In genomic region chr10:100535715-100536353, GRCh38 we compare ENCODE assay signal across 8 cellular contexts. TPM values are rescaled to one million over a fixed set of nuclear protein-coding genes. Genes with fewer than 3 reads are reported as not detected.
DNase-seq lines count a peak whose midpoint lies in the region; ATAC-seq, FAIRE-seq and TF ChIP-seq lines count a peak whose summit lies in the region.

Gene HIF1AN, plus strand, starts transcription at chr10:100535943. Its CDS starts 16 bp downstream, at chr10:100535959.

- H3K4me2 ChIP-seq in astrocyte (ENCODE audit: low read length) (peak within 1 kb of the TSS; percentile 97), hepatocyte (peak within 1 kb of the TSS; percentile 93)

- H3K4me1 ChIP-seq in astrocyte (ENCODE audit: insufficient read depth, low read length) (peaks cover 14% of the 10 kb centered on the region), hepatocyte (ENCODE audit: insufficient read depth) (peaks cover 12% of the 10 kb centered on the region)

- H3K4me3 Mint-ChIP-seq in T-helper 2 cell treated with Interferon-gamma antibody and Interleukin-4, amounts not matched to agents 5 μg/mL and 100 μg/mL, for 36 hours, result no peak within 1 kb of the TSS
- H3K4me3 Mint-ChIP-seq in astrocyte (ENCODE audit: unreplicated experiment), result no peak within 1 kb of the TSS

- H3K4me1 Mint-ChIP-seq in T-helper 2 cell treated with Interferon-gamma antibody and Interleukin-4, amounts not matched to agents 5 μg/mL and 100 μg/mL, for 36 hours (ENCODE audit: low read depth), result peaks cover 23% of the 10 kb centered on the region
- peaks cover 16% of the 10 kb centered on the region for H3K4me1 Mint-ChIP-seq in astrocyte (ENCODE audit: low read depth, unreplicated experiment)

- FAIRE-seq in astrocyte (lab: Jason Lieb, UNC), result peak; percentile 13

- 1% methylated on average over 32 of the region's 35 CpGs for WGBS in hepatocyte (ENCODE audit: low lambda C conversion rate, missing lambda C conversion rate)

- TF ChIP-seq CTCF in astrocyte (IDR thresholded peaks at IDR 0.05; ENCODE audit: insufficient read depth, low read depth, low read length), result peak; percentile 97
- TF ChIP-seq CTCF in hepatocyte (IDR thresholded peaks at IDR 0.05; ENCODE audit: poor library complexity), result peak; percentile 95

- peak within 1 kb of the TSS; percentile 47 for H3K27ac Mint-ChIP-seq in T-helper 2 cell treated with Interferon-gamma antibody and Interleukin-4, amounts not matched to agents 5 μg/mL and 100 μg/mL, for 36 hours
- no peak within 1 kb of the TSS for H3K27ac Mint-ChIP-seq in astrocyte (ENCODE audit: unreplicated experiment)

- H3K79me2 ChIP-seq in astrocyte (ENCODE audit: insufficient read depth, low read length), result peaks cover 45% of the 10 kb centered on the region
- peaks cover 46% of the 10 kb centered on the region for H3K79me2 ChIP-seq in hepatocyte

- H3K9me2 ChIP-seq in hepatocyte (replicated peaks; ENCODE audit: insufficient read depth), result no peaks in the 10 kb centered on the region

- H3K27ac ChIP-seq in astrocyte (ENCODE audit: low read depth, low read length) (peak within 1 kb of the TSS; percentile 24), hepatocyte (no peak within 1 kb of the TSS)

- H2AFZ ChIP-seq in astrocyte (ENCODE audit: low read depth, low read length) (peak within 1 kb of the TSS; percentile 96), hepatocyte (peak within 1 kb of the TSS; percentile 94)

- H3K36me3 Mint-ChIP-seq in T-helper 2 cell treated with Interferon-gamma antibody and Interleukin-4, amounts not matched to agents 5 μg/mL and 100 μg/mL, for 36 hours (ENCODE audit: low read depth), result peaks cover 29% of the 10 kb centered on the region
- H3K36me3 Mint-ChIP-seq in astrocyte (ENCODE audit: low read depth, unreplicated experiment), result peaks cover 1% of the 10 kb centered on the region

- ATAC-seq in GM18499 (IDR thresholded peaks at IDR 0.05; ENCODE audit: insufficient read depth, unreplicated experiment) (peak; percentile 80), HG02943 (IDR thresholded peaks at IDR 0.05; ENCODE audit: low read depth, unreplicated experiment) (peak; percentile 97)

- H3K9ac ChIP-seq in astrocyte (ENCODE audit: low read length), result peak within 1 kb of the TSS; percentile 86

- no peaks in the 10 kb centered on the region for H3K27me3 Mint-ChIP-seq in T-helper 2 cell treated with Interferon-gamma antibody and Interleukin-4, amounts not matched to agents 5 μg/mL and 100 μg/mL, for 36 hours (ENCODE audit: low read depth)
- no peaks in the 10 kb centered on the region for H3K27me3 Mint-ChIP-seq in astrocyte (ENCODE audit: low read depth, unreplicated experiment)

- H4K20me1 ChIP-seq in astrocyte (ENCODE audit: insufficient read depth, low read length), result peaks cover 33% of the 10 kb centered on the region
- peaks cover 11% of the 10 kb centered on the region for H4K20me1 ChIP-seq in hepatocyte (ENCODE audit: insufficient read depth, poor library complexity, severe bottlenecking)

- H3K4me3 ChIP-seq in astrocyte (ENCODE audit: insufficient read depth, low read depth, low read length), result peak within 1 kb of the TSS; percentile 79
- H3K4me3 ChIP-seq in hepatocyte, result peak within 1 kb of the TSS; percentile 86

- peak; percentile 61 to 72 for DNase-seq in NCI-H187 (lab: John Stamatoyannopoulos, UW)
- DNase-seq in T-helper 2 cell treated with Interferon-gamma antibody and Interleukin-4, amounts not matched to agents 5 μg/mL and 100 μg/mL, for 36 hours (ENCODE audit: low spot score), result peak; percentile 89
- DNase-seq in astrocyte (ENCODE audit: low read depth), result peak; percentile 87
- DNase-seq in hepatocyte (ENCODE audit: low spot score), result peak; percentile 97
- DNase-seq in renal cortical epithelial cell (ENCODE audit: low read depth), result peak; percentile 90
- no peak for DNase-seq in cortex of kidney (lab: John Stamatoyannopoulos, UW)

- H3K36me3 ChIP-seq in astrocyte (ENCODE audit: insufficient read depth, low read length) (peaks cover 12% of the 10 kb centered on the region), hepatocyte (replicated peaks; ENCODE audit: insufficient read depth, low read depth) (no peaks in the 10 kb centered on the region)

- H3K27me3 ChIP-seq in astrocyte (ENCODE audit: insufficient read depth, low read length) (no peaks in the 10 kb centered on the region), hepatocyte (no peaks in the 10 kb centered on the region)

- no peaks in the 10 kb centered on the region for H3K9me3 ChIP-seq in astrocyte (ENCODE audit: insufficient read depth, low read depth, low read length)
- no peaks in the 10 kb centered on the region for H3K9me3 ChIP-seq in hepatocyte (ENCODE audit: low read depth)

- H3K9me3 Mint-ChIP-seq in T-helper 2 cell treated with Interferon-gamma antibody and Interleukin-4, amounts not matched to agents 5 μg/mL and 100 μg/mL, for 36 hours, result no peaks in the 10 kb centered on the region
- no peaks in the 10 kb centered on the region for H3K9me3 Mint-ChIP-seq in astrocyte (ENCODE audit: unreplicated experiment)

RNA-seq across cellular contexts. Expression of gene HIF1AN, which starts in this region (rescaled TPM):
- 49.4 and 50.1 TPM in 2 replicates for total RNA-seq in astrocyte
- total RNA-seq in hepatocyte, result 13.7 and 15.5 TPM in 2 replicates
- polyA plus RNA-seq in hepatocyte, result 32.1 and 36.0 TPM in 2 replicates
- total RNA-seq in renal cortical epithelial cell, result 6.4 and 20.6 TPM in 2 replicates
